Comparison of ENCODE assay signal across 16 cellular contexts in the genomic region with DNA sequence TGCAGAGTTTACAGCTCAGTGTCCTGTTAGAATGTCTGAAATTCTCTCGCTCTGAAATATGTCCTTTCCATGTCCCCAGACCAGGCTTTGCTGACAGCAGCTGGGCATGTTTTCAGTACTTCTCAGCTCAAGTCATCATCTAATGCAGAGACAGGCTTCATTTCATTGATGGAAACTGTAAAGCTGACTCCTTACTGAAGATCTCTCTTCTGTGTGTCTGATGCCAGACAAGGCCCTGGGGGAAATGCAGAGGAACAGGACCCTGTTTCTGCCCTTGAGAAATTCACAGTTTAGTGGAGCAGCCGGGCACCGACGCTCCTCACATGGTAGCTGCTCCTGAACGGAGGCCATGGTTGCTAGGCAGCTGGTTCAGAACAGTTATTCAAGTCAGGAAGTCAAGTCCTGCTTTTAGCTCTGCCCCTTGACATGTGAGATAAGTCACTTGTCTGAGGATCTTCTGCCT. TPM values are rescaled to one million over a fixed set of nuclear protein-coding genes. Genes with fewer than 3 reads are reported as not detected.
A peak's percentile ranks its signal among the peaks of the same experiment; 100 is the strongest.
DNase-seq lines count a peak whose midpoint lies in the region; ATAC-seq and TF ChIP-seq lines count a peak whose summit lies in the region.
"Had no signal": no experiment of that assay in that cellular context is flagged by ENCODE, and none has a peak within 500 bp of the region (broad histone marks: within the 10 kb centered on the region; RNA-seq: fewer than 3 reads in every experiment).

No MANE protein-coding gene starts in this region.

- peak; percentile 59 for ATAC-seq in sciatic nerve
- no peak for ATAC-seq in activated CD8-positive, alpha-beta memory T cell treated with anti-CD3 and anti-CD28 coated beads, Interleukin-2, amount 10 ng/mL, durations not matched to agents 7 days and 5 days
- ATAC-seq: activated CD4-positive, CD25-positive, alpha-beta regulatory T cell treated with anti-CD3 and anti-CD28 coated beads, Interleukin-2, amount 50 U/mL, for 24 hours; stimulated activated memory B cell treated with anti-CD40 and anti-IgM and Interleukin-4, amounts not matched to agents 10 μg/mL and 1 μg/mL and 100 μg/mL, for 72 hours had no signal

- DNase-seq in NCI-H1092 treated with DMSO at 0.1 percent for 48 hours (lab: John Stamatoyannopoulos, UW) (peak; percentile 42), NCI-H1092 (lab: John Stamatoyannopoulos, UW) (no peak), chondrocyte (ENCODE audit: low spot score) (no peak), iris pigment epithelial cell (ENCODE audit: low read depth) (peak; percentile 31), sciatic nerve (ENCODE audit: low spot score) (no peak), AG08396 (ENCODE audit: low spot score) (no peak)
- DNase-seq in activated CD8-positive, alpha-beta memory T cell treated with anti-CD3 and anti-CD28 coated beads, Interleukin-2, amount 10 ng/mL, durations not matched to agents 7 days and 5 days: no peak
- DNase-seq in stimulated activated CD8-positive, alpha-beta memory T cell treated with anti-CD3 and anti-CD28 coated beads, Interleukin-4, amount 100 ng/mL, for 48 hours: no peak
- DNase-seq: activated naive CD8-positive, alpha-beta T cell treated with anti-CD3 and anti-CD28 coated beads for 36 hours; GF-D8; glutamatergic neuron; Peyer's patch; T-helper 1 cell; upper lobe of left lung had no signal

- no peaks in the 10 kb centered on the region for H3K36me3 Mint-ChIP-seq in chondrocyte (ENCODE audit: low read depth)
- H3K36me3 Mint-ChIP-seq in activated CD8-positive, alpha-beta memory T cell treated with anti-CD3 and anti-CD28 coated beads, Interleukin-2, amount 10 ng/mL, durations not matched to agents 7 days and 5 days: no peaks in the 10 kb centered on the region
- H3K36me3 Mint-ChIP-seq: activated naive CD8-positive, alpha-beta T cell treated with anti-CD3 and anti-CD28 coated beads for 36 hours; stimulated activated memory B cell treated with anti-CD40 and anti-IgM and Interleukin-4, amounts not matched to agents 10 μg/mL and 1 μg/mL and 100 μg/mL, for 72 hours had no signal

- H3K27ac Mint-ChIP-seq in chondrocyte (ENCODE audit: unreplicated experiment): peak overlapping the region; percentile 77
- H3K27ac Mint-ChIP-seq in activated CD8-positive, alpha-beta memory T cell treated with anti-CD3 and anti-CD28 coated beads, Interleukin-2, amount 10 ng/mL, durations not matched to agents 7 days and 5 days: no peak overlapping the region
- H3K27ac Mint-ChIP-seq: activated naive CD8-positive, alpha-beta T cell treated with anti-CD3 and anti-CD28 coated beads for 36 hours; stimulated activated memory B cell treated with anti-CD40 and anti-IgM and Interleukin-4, amounts not matched to agents 10 μg/mL and 1 μg/mL and 100 μg/mL, for 72 hours had no signal

- no peak overlapping the region for H3K4me3 Mint-ChIP-seq in chondrocyte (ENCODE audit: unreplicated experiment)
- H3K4me3 Mint-ChIP-seq in activated CD8-positive, alpha-beta memory T cell treated with anti-CD3 and anti-CD28 coated beads, Interleukin-2, amount 10 ng/mL, durations not matched to agents 7 days and 5 days: no peak overlapping the region
- H3K4me3 Mint-ChIP-seq: activated naive CD8-positive, alpha-beta T cell treated with anti-CD3 and anti-CD28 coated beads for 36 hours; stimulated activated memory B cell treated with anti-CD40 and anti-IgM and Interleukin-4, amounts not matched to agents 10 μg/mL and 1 μg/mL and 100 μg/mL, for 72 hours had no signal

- intact Hi-C loops in sciatic nerve (cut with DNase I): no loop called here

- CTCF ChIA-PET in activated CD8-positive, alpha-beta memory T cell treated with anti-CD3 and anti-CD28 coated beads, Interleukin-2, amount 10 ng/mL, durations not matched to agents 7 days and 5 days (lab: Charles Lee): no interaction called here

- H3K4me1 Mint-ChIP-seq in chondrocyte (ENCODE audit: low read depth): peaks cover 23% of the 10 kb centered on the region
- no peaks in the 10 kb centered on the region for H3K4me1 Mint-ChIP-seq in activated CD8-positive, alpha-beta memory T cell treated with anti-CD3 and anti-CD28 coated beads, Interleukin-2, amount 10 ng/mL, durations not matched to agents 7 days and 5 days

- TF ChIP-seq CTCF in chondrocyte (IDR thresholded peaks at IDR 0.05): no peak

- no peaks in the 10 kb centered on the region for H3K9me3 Mint-ChIP-seq in chondrocyte (ENCODE audit: low read depth)
- no peaks in the 10 kb centered on the region for H3K9me3 Mint-ChIP-seq in activated CD8-positive, alpha-beta memory T cell treated with anti-CD3 and anti-CD28 coated beads, Interleukin-2, amount 10 ng/mL, durations not matched to agents 7 days and 5 days (ENCODE audit: low read depth)
- H3K9me3 Mint-ChIP-seq: activated naive CD8-positive, alpha-beta T cell treated with anti-CD3 and anti-CD28 coated beads for 36 hours; stimulated activated memory B cell treated with anti-CD40 and anti-IgM and Interleukin-4, amounts not matched to agents 10 μg/mL and 1 μg/mL and 100 μg/mL, for 72 hours had no signal

- no peaks in the 10 kb centered on the region for H3K27me3 Mint-ChIP-seq in chondrocyte (ENCODE audit: low read depth)
- H3K27me3 Mint-ChIP-seq in activated CD8-positive, alpha-beta memory T cell treated with anti-CD3 and anti-CD28 coated beads, Interleukin-2, amount 10 ng/mL, durations not matched to agents 7 days and 5 days: peaks cover 40% of the 10 kb centered on the region

RNA-seq across cellular contexts. Expression of a gene that starts 24.6 kb away (rescaled TPM):
- total RNA-seq in chondrocyte (61.0 to 66.2 TPM (median 63.1 TPM) in 3 replicates), sciatic nerve (13.0 TPM)
- 1 to 10 TPM in 1 of 2 experiments, under 1 TPM in 1; 0.18 to 3.4 TPM for total RNA-seq in activated CD8-positive, alpha-beta memory T cell treated with anti-CD3 and anti-CD28 coated beads, Interleukin-2, amount 10 ng/mL, durations not matched to agents 7 days and 5 days

Comparison
In these comparisons a context has a peak if more than half of its experiments do, and no peak if none do; other contexts are left out.
1. DNase-seq: peak in NCI-H1092 treated with DMSO at 0.1 percent for 48 hours (single experiment) and iris pigment epithelial cell (single experiment); none in NCI-H1092 (single experiment), chondrocyte (single experiment), sciatic nerve (single experiment), AG08396 (single experiment), activated CD8-positive, alpha-beta memory T cell treated with anti-CD3 and anti-CD28 coated beads, Interleukin-2, amount 10 ng/mL, durations not matched to agents 7 days and 5 days (single experiment) and stimulated activated CD8-positive, alpha-beta memory T cell treated with anti-CD3 and anti-CD28 coated beads, Interleukin-4, amount 100 ng/mL, for 48 hours (single experiment).